28 cellular contexts compared by ENCODE assay signal in the genomic region with DNA sequence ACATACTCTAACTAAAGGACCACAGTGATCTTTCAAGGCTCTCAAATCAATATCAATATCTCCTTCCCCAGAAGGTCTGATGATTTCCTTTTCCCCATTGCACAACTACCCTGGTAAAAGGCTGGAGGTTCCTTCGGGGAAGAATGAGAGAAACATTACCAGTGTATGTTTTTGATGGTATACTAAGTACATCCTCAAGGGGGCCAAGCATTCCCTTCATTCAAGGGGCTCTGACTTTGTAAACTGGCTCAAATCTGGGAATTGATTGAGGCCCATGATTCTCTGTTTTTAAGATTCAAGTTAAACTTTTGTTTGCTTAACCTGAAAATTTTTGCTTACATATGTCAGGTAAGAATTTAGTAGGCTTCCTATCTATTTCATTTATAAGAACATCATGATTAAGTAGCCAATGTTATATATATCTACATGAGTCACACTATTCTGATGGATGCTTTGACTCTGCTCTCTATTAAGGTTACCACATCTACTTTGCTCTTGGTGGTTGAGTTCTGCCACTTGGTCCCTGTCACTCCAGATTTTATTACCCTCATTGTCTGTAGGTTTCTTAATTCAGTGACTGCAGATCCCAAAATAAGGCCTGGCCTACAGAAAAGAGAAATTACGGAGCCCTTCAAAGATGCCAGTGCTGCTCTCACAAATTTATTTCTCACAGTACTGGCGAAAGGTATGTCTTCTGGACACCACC. TPM values are rescaled to one million over a fixed set of nuclear protein-coding genes. Genes with fewer than 3 reads are reported as not detected.
DNase-seq lines count a peak whose midpoint lies in the region; ATAC-seq and TF ChIP-seq lines count a peak whose summit lies in the region.
"Had no signal": no experiment of that assay in that cellular context is flagged by ENCODE, and none has a peak within 500 bp of the region (broad histone marks: within the 10 kb centered on the region; RNA-seq: fewer than 3 reads in every experiment).

No MANE protein-coding gene starts in this region.

- H3K4me1 ChIP-seq in KMS-11 (ENCODE audit: low read depth, poor library complexity, severe bottlenecking) (no peaks in the 10 kb centered on the region), mesendoderm (ENCODE audit: control insufficient read depth, low read depth, low read length) (no peaks in the 10 kb centered on the region)
- H3K4me1 ChIP-seq: BLaER1 treated with 17β-estradiol and CSF1 and Interleukin-3, amounts not matched to agents 10 nM and 100 nM; esophagus muscularis mucosa; gastroesophageal sphincter; SJSA1 had no signal

- H3K9me3 ChIP-seq in AG04450 (ENCODE audit: control insufficient read depth, insufficient read depth, low read length): no peaks in the 10 kb centered on the region
- H3K9me3 ChIP-seq: BLaER1 treated with 17β-estradiol and CSF1 and Interleukin-3, amounts not matched to agents 10 nM and 100 nM; esophagus muscularis mucosa; gastroesophageal sphincter; MG63; SJSA1 had no signal

- H2BK120ac ChIP-seq in mesendoderm (ENCODE audit: low read depth, low read length): no peak overlapping the region

- H3K27ac ChIP-seq in AG04450 (ENCODE audit: low read depth, low read length): no peak overlapping the region
- no peak overlapping the region for H3K27ac ChIP-seq in KMS-11
- no peak overlapping the region for H3K27ac ChIP-seq in mesendoderm (ENCODE audit: low read depth, low read length)
- H3K27ac ChIP-seq: BLaER1 treated with 17β-estradiol and CSF1 and Interleukin-3, amounts not matched to agents 10 nM and 100 nM; esophagus muscularis mucosa; gastroesophageal sphincter; SJSA1 had no signal

- H3K9me3 Mint-ChIP-seq in chondrocyte (ENCODE audit: low read depth): peaks cover 3% of the 10 kb centered on the region
- H3K9me3 Mint-ChIP-seq: activated naive CD8-positive, alpha-beta T cell treated with anti-CD3 and anti-CD28 coated beads for 36 hours; stimulated activated memory B cell treated with anti-CD40 and anti-IgM and Interleukin-4, amounts not matched to agents 10 μg/mL and 1 μg/mL and 100 μg/mL, for 72 hours had no signal

- POLR2A ChIA-PET in AG04450 (lab: Yijun Ruan, JAX): no interaction called here

- H3K9ac ChIP-seq in KMS-11: no peak overlapping the region
- no peak overlapping the region for H3K9ac ChIP-seq in mesendoderm (ENCODE audit: low read length)
- H3K9ac ChIP-seq: BLaER1 treated with 17β-estradiol and CSF1 and Interleukin-3, amounts not matched to agents 10 nM and 100 nM had no signal

- H2BK5ac ChIP-seq in mesendoderm (ENCODE audit: low read length): no peak overlapping the region

- H4K5ac ChIP-seq in mesendoderm (ENCODE audit: low read length): no peak overlapping the region

- no peaks in the 10 kb centered on the region for H3K27me3 ChIP-seq in AG04450 (ENCODE audit: control insufficient read depth, insufficient read depth, low read length)
- no peaks in the 10 kb centered on the region for H3K27me3 ChIP-seq in KMS-11 (ENCODE audit: insufficient read depth, low read depth)
- no peaks in the 10 kb centered on the region for H3K27me3 ChIP-seq in mesendoderm (ENCODE audit: insufficient read depth, low read length, poor library complexity)
- H3K27me3 ChIP-seq: BLaER1 treated with 17β-estradiol and CSF1 and Interleukin-3, amounts not matched to agents 10 nM and 100 nM; esophagus muscularis mucosa; gastroesophageal sphincter; MG63; SJSA1 had no signal

- H4K20me1 ChIP-seq in KMS-11 (ENCODE audit: insufficient read depth): no peaks in the 10 kb centered on the region
- H4K20me1 ChIP-seq: BLaER1 treated with 17β-estradiol and CSF1 and Interleukin-3, amounts not matched to agents 10 nM and 100 nM had no signal

- H2AK5ac ChIP-seq in mesendoderm (ENCODE audit: low read length): no peak overlapping the region

- TF ChIP-seq CTCF in AG04450 (IDR thresholded peaks at IDR 0.05; ENCODE audit: low read depth, low read length) (peak; percentile 43), KMS-11 (conservative IDR thresholded peaks at IDR 0.05; ENCODE audit: low read depth, low read length) (peak; percentile 30), chondrocyte (IDR thresholded peaks at IDR 0.05) (peak; percentile 50), GM13977 (IDR thresholded peaks at IDR 0.05; ENCODE audit: extremely low read depth, insufficient read depth, missing control alignments) (no peak)

- in situ Hi-C loops in GM13977 (cut with MboI; ENCODE audit: low pct_unique_long_range_greater_than_20kb, low sequenced_read_pairs, unreplicated experiment): no loop called here

- no peak overlapping the region for H3K4me3 Mint-ChIP-seq in chondrocyte (ENCODE audit: unreplicated experiment)
- H3K4me3 Mint-ChIP-seq: activated CD8-positive, alpha-beta T cell treated with anti-CD3 and anti-CD28 coated beads, Interleukin-2, amount 10 ng/mL, durations not matched to agents 7 days and 5 days; activated naive CD8-positive, alpha-beta T cell treated with anti-CD3 and anti-CD28 coated beads for 36 hours; stimulated activated memory B cell treated with anti-CD40 and anti-IgM and Interleukin-4, amounts not matched to agents 10 μg/mL and 1 μg/mL and 100 μg/mL, for 72 hours had no signal

- H3K23ac ChIP-seq in mesendoderm (ENCODE audit: low read length): no peak overlapping the region

- no peak overlapping the region for H4K8ac ChIP-seq in mesendoderm (ENCODE audit: low read depth, low read length)

- H3K36me3 ChIP-seq in KMS-11 (ENCODE audit: insufficient read depth) (no peaks in the 10 kb centered on the region), mesendoderm (ENCODE audit: control insufficient read depth, insufficient read depth, low read length) (no peaks in the 10 kb centered on the region)
- H3K36me3 ChIP-seq: BLaER1 treated with 17β-estradiol and CSF1 and Interleukin-3, amounts not matched to agents 10 nM and 100 nM; esophagus muscularis mucosa; gastroesophageal sphincter; MG63; SJSA1 had no signal

- H3K4ac ChIP-seq in mesendoderm (ENCODE audit: low read depth, low read length): no peak overlapping the region

- ATAC-seq in GM21786 (IDR thresholded peaks at IDR 0.05; ENCODE audit: unreplicated experiment): no peak
- ATAC-seq: activated CD8-positive, alpha-beta T cell treated with anti-CD3 and anti-CD28 coated beads, Interleukin-2, amount 10 ng/mL, durations not matched to agents 7 days and 5 days; gastroesophageal sphincter; HCT116; stimulated activated memory B cell treated with anti-CD40 and anti-IgM and Interleukin-4, amounts not matched to agents 10 μg/mL and 1 μg/mL and 100 μg/mL, for 72 hours had no signal

- no CpG with 5 or more reads among the region's 3 CpGs for WGBS in mesendoderm (ENCODE audit: extremely low coverage, insufficient coverage, low lambda C conversion rate)

- H3K18ac ChIP-seq in mesendoderm (ENCODE audit: low read length): no peak overlapping the region

- peaks cover 1% of the 10 kb centered on the region for H3K27me3 Mint-ChIP-seq in chondrocyte (ENCODE audit: low read depth)
- H3K27me3 Mint-ChIP-seq: activated naive CD8-positive, alpha-beta T cell treated with anti-CD3 and anti-CD28 coated beads for 36 hours; stimulated activated memory B cell treated with anti-CD40 and anti-IgM and Interleukin-4, amounts not matched to agents 10 μg/mL and 1 μg/mL and 100 μg/mL, for 72 hours had no signal

- H3K36me3 Mint-ChIP-seq in chondrocyte (ENCODE audit: low read depth): peaks cover 2% of the 10 kb centered on the region
- H3K36me3 Mint-ChIP-seq: activated naive CD8-positive, alpha-beta T cell treated with anti-CD3 and anti-CD28 coated beads for 36 hours; stimulated activated memory B cell treated with anti-CD40 and anti-IgM and Interleukin-4, amounts not matched to agents 10 μg/mL and 1 μg/mL and 100 μg/mL, for 72 hours had no signal

- CTCF ChIA-PET in AG04450 (lab: Charles Lee): interaction anchor here (0.6 kb wide), 1 partner anchor 32 kb away, joined by 3 read pairs; no protein-coding TSS in a partner anchor

- no peak overlapping the region for H3K56ac ChIP-seq in mesendoderm (ENCODE audit: low read length)

- no peaks in the 10 kb centered on the region for H3K79me1 ChIP-seq in mesendoderm (ENCODE audit: low read length)

- no peak overlapping the region for H2BK15ac ChIP-seq in mesendoderm (replicated peaks; ENCODE audit: low read depth)

- no peaks in the 10 kb centered on the region for H3K4me1 Mint-ChIP-seq in chondrocyte (ENCODE audit: low read depth)
- H3K4me1 Mint-ChIP-seq: activated naive CD8-positive, alpha-beta T cell treated with anti-CD3 and anti-CD28 coated beads for 36 hours; stimulated activated memory B cell treated with anti-CD40 and anti-IgM and Interleukin-4, amounts not matched to agents 10 μg/mL and 1 μg/mL and 100 μg/mL, for 72 hours had no signal

- DNase-seq in AG04450 (ENCODE audit: low read depth, low spot score) (no peak), chondrocyte (ENCODE audit: low spot score) (no peak), mesendoderm (peak; percentile 18), GM13977 (ENCODE audit: low spot score) (no peak), mesenteric fat pad (ENCODE audit: low spot score) (no peak), midbrain (lab: John Stamatoyannopoulos, UW) (no peak)
- DNase-seq: ACHN; activated CD8-positive, alpha-beta T cell treated with anti-CD3 and anti-CD28 coated beads, Interleukin-2, amount 10 ng/mL, durations not matched to agents 7 days and 5 days; activated effector memory CD4-positive, alpha-beta T cell treated with Interleukin-2 at 50 U/mL for 16 hours; activated naive CD8-positive, alpha-beta T cell treated with anti-CD3 and anti-CD28 coated beads for 36 hours; activated T-cell treated with anti-CD3 and anti-CD28 coated beads for 4 hours; COR-L47; effector CD4-positive, alpha-beta T cell; IMR-90; MG63; NCI-H1417 treated with DMSO at 0.1 percent for 48 hours; NCI-H510A; nucleus accumbens; retina; stimulated activated CD4-positive, alpha-beta T cell treated with anti-CD3 and anti-CD28 coated beads, Interleukin-4, amount 100 ng/mL, for 1 hour had no signal

- H3K4me2 ChIP-seq in KMS-11: no peak overlapping the region
- no peak overlapping the region for H3K4me2 ChIP-seq in mesendoderm (ENCODE audit: low read length)
- H3K4me2 ChIP-seq: BLaER1 treated with 17β-estradiol and CSF1 and Interleukin-3, amounts not matched to agents 10 nM and 100 nM had no signal

- no peak overlapping the region for H3K27ac Mint-ChIP-seq in chondrocyte (ENCODE audit: unreplicated experiment)
- H3K27ac Mint-ChIP-seq: activated CD8-positive, alpha-beta T cell treated with anti-CD3 and anti-CD28 coated beads, Interleukin-2, amount 10 ng/mL, durations not matched to agents 7 days and 5 days; activated naive CD8-positive, alpha-beta T cell treated with anti-CD3 and anti-CD28 coated beads for 36 hours; stimulated activated memory B cell treated with anti-CD40 and anti-IgM and Interleukin-4, amounts not matched to agents 10 μg/mL and 1 μg/mL and 100 μg/mL, for 72 hours had no signal

- H3K79me2 ChIP-seq in KMS-11 (ENCODE audit: insufficient read depth, low read depth): no peaks in the 10 kb centered on the region
- H3K79me2 ChIP-seq in mesendoderm (ENCODE audit: control insufficient read depth, insufficient read depth, low read length): no peaks in the 10 kb centered on the region

- H2AFZ ChIP-seq in KMS-11 (ENCODE audit: low read depth): no peak overlapping the region

- H3K4me3 ChIP-seq in AG04450 (ENCODE audit: low read depth, low read length) (no peak overlapping the region), KMS-11 (IDR thresholded peaks at IDR 0.05; ENCODE audit: insufficient read depth, low read depth, low read length) (no peak overlapping the region), mesendoderm (ENCODE audit: low read length) (no peak overlapping the region)
- H3K4me3 ChIP-seq: BLaER1 treated with 17β-estradiol and CSF1 and Interleukin-3, amounts not matched to agents 10 nM and 100 nM; esophagus muscularis mucosa; gastroesophageal sphincter; MG63; SJSA1 had no signal

RNA-seq across cellular contexts. Expression of gene GUCY1B1, which starts 16.4 kb away (rescaled TPM):
- 18.7 and 25.0 TPM in 2 replicates for polyA plus RNA-seq in AG04450 (2011; rRNA removed)
- polyA minus RNA-seq in AG04450 (2011; rRNA and poly(A)+ RNA removed): 14.4 and 18.6 TPM in 2 replicates
- 13.7 to 21.5 TPM (median 20.5 TPM) in 3 replicates for total RNA-seq in chondrocyte
- 0.62 TPM for polyA plus RNA-seq in mesendoderm (2013, experiment 1 of 2)
- polyA plus RNA-seq in mesendoderm (2013, experiment 2 of 2): 0.73 TPM
- total RNA-seq in mesenteric fat pad: 5.0 TPM
